ENCODE assay signal across 25 cellular contexts in genomic region chr18:23669202-23669766, GRCh38. TPM values are rescaled to one million over a fixed set of nuclear protein-coding genes. Genes with fewer than 3 reads are reported as not detected.
"Had no signal": no experiment of that assay in that cellular context is flagged by ENCODE, and none has a peak within 500 bp of the region (broad histone marks: within the 10 kb centered on the region; RNA-seq: fewer than 3 reads in every experiment).

No MANE protein-coding gene starts in this region.

- H3K36me3 Mint-ChIP-seq: memory B cell; natural killer cell; stimulated activated naive B cell treated with anti-CD40 and anti-IgM and Interleukin-4, amounts not matched to agents 10 μg/mL and 1 μg/mL and 100 μg/mL, for 72 hours had no signal

- H3K4me1 ChIP-seq: gastrocnemius medialis, psoas muscle, spleen, tibial nerve, uterus had no signal

- H3K9me3 ChIP-seq: gastrocnemius medialis, ovary, psoas muscle, spleen, thoracic aorta, tibial nerve, upper lobe of left lung, uterus had no signal

- DNase-seq: effector CD8-positive, alpha-beta T cell; foreskin fibroblast; gastrocnemius medialis; head of caudate nucleus; kidney; natural killer cell; occipital lobe; ovary; posterior cingulate gyrus; psoas muscle; spleen; stimulated activated CD4-positive, alpha-beta T cell treated with anti-CD3 and anti-CD28 coated beads, Interleukin-2, amount 100 ng/mL, for 48 hours; stimulated activated naive B cell treated with anti-CD40 and anti-IgM and Interleukin-4, amounts not matched to agents 10 μg/mL and 1 μg/mL and 100 μg/mL, for 72 hours; upper lobe of left lung; uterus had no signal

- H3K27me3 ChIP-seq: gastrocnemius medialis, ovary, tibial nerve, upper lobe of left lung, uterus had no signal

- H3K27ac Mint-ChIP-seq: dendritic cell treated with granulocyte-macrophage colony-stimulating factor and Interleukin-4, amounts not matched to agents 40 ng/mL and 50 ng/mL, for 4 days; endodermal cell; memory B cell; natural killer cell; stimulated activated naive B cell treated with anti-CD40 and anti-IgM and Interleukin-4, amounts not matched to agents 10 μg/mL and 1 μg/mL and 100 μg/mL, for 72 hours; stimulated activated naive CD8-positive, alpha-beta T cell treated with anti-CD3 and anti-CD28 coated beads, Interleukin-15, Interleukin-2, amounts not matched to agents 100 ng/mL and 50 ng/mL, for 24 hours had no signal

- ATAC-seq: gastrocnemius medialis; left lobe of liver; natural killer cell; psoas muscle; stimulated activated naive B cell treated with anti-CD40 and anti-IgM and Interleukin-4, amounts not matched to agents 10 μg/mL and 1 μg/mL and 100 μg/mL, for 72 hours had no signal

- H3K27ac ChIP-seq: epithelial cell of prostate, gastrocnemius medialis, ovary, psoas muscle, skin epidermis, spleen, thoracic aorta, tibial nerve, upper lobe of left lung, uterus had no signal

- H3K36me3 ChIP-seq: gastrocnemius medialis, ovary, spleen, thoracic aorta, tibial nerve, upper lobe of left lung, uterus had no signal

- H3K4me3 Mint-ChIP-seq: dendritic cell treated with granulocyte-macrophage colony-stimulating factor and Interleukin-4, amounts not matched to agents 40 ng/mL and 50 ng/mL, for 4 days; endodermal cell; memory B cell; natural killer cell; stimulated activated naive B cell treated with anti-CD40 and anti-IgM and Interleukin-4, amounts not matched to agents 10 μg/mL and 1 μg/mL and 100 μg/mL, for 72 hours; stimulated activated naive CD8-positive, alpha-beta T cell treated with anti-CD3 and anti-CD28 coated beads, Interleukin-15, Interleukin-2, amounts not matched to agents 100 ng/mL and 50 ng/mL, for 24 hours had no signal

- H3K4me3 ChIP-seq: gastrocnemius medialis, lung, ovary, psoas muscle, skin epidermis, spleen, thoracic aorta, tibial nerve, upper lobe of left lung, uterus had no signal

- H3K9me3 Mint-ChIP-seq: dendritic cell treated with granulocyte-macrophage colony-stimulating factor and Interleukin-4, amounts not matched to agents 40 ng/mL and 50 ng/mL, for 4 days; endodermal cell; memory B cell; natural killer cell; stimulated activated naive B cell treated with anti-CD40 and anti-IgM and Interleukin-4, amounts not matched to agents 10 μg/mL and 1 μg/mL and 100 μg/mL, for 72 hours; stimulated activated naive CD8-positive, alpha-beta T cell treated with anti-CD3 and anti-CD28 coated beads, Interleukin-15, Interleukin-2, amounts not matched to agents 100 ng/mL and 50 ng/mL, for 24 hours had no signal

- H3K4me1 Mint-ChIP-seq: memory B cell had no signal

RNA-seq across cellular contexts. Expression of gene LAMA3, which starts 20.0 kb away (rescaled TPM):
- total RNA-seq: natural killer cell had no signal
